8 cellular contexts compared by ENCODE assay signal in genomic region chr19:1445932-1446712, GRCh38. TPM values are rescaled to one million over a fixed set of nuclear protein-coding genes. Genes with fewer than 3 reads are reported as not detected.
A peak's percentile ranks its signal among the peaks of the same experiment; 100 is the strongest.
DNase-seq lines count a peak whose midpoint lies in the region; ATAC-seq, FAIRE-seq and TF ChIP-seq lines count a peak whose summit lies in the region.

No MANE protein-coding gene starts in this region.

- peaks cover 46% of the 10 kb centered on the region for H3F3A ChIP-seq in MM.1S (ENCODE audit: insufficient read depth, low read length)

- no peak for TF ChIP-seq RAD21 in H1 (IDR thresholded peaks at IDR 0.05 in 1 of 2, conservative IDR thresholded peaks at IDR 0.05 in 1 of 2; ENCODE audit: low read depth in 2 of 2, low read length in 2 of 2)

- H3K4me1 Mint-ChIP-seq in activated T-cell treated with anti-CD3 and anti-CD28 coated beads, Interleukin-2, amount 50 U/mL, for 4 hours (ENCODE audit: low read depth), result peaks cover 24% of the 10 kb centered on the region

- H2BK12ac ChIP-seq in H1 (ENCODE audit: low read depth, low read length), result no peak overlapping the region

- peaks cover 4% of the 10 kb centered on the region; the same call in 1 of the 2 replicates for H3K23me2 ChIP-seq in H1 (ENCODE audit: low read depth, low read length)

- no peak overlapping the region for H2BK20ac ChIP-seq in H1 (ENCODE audit: low read length)

- POLR2A ChIA-PET in H1 (lab: Charles Lee; ENCODE audit: partially characterized antibody), result interaction anchor here (1.0 to 7.6 kb wide), 9 partner anchors 8 to 177 kb away, joined by 3 to 109 read pairs (median 5); partner anchors contain the start of genes APC2 and CIRBP

- no peak overlapping the region for H3K23ac ChIP-seq in H1 (ENCODE audit: insufficient read length)

- H3K9me2 ChIP-seq in MM.1S (replicated peaks; ENCODE audit: insufficient read depth, low read length), result no peaks in the 10 kb centered on the region

- H3K4ac ChIP-seq in H1 (replicated peaks; ENCODE audit: insufficient read length, low read depth, low read length), result no peak overlapping the region

- no peaks in the 10 kb centered on the region for H3K9me3 Mint-ChIP-seq in activated T-cell treated with anti-CD3 and anti-CD28 coated beads, Interleukin-2, amount 50 U/mL, for 4 hours

- peaks cover 15% of the 10 kb centered on the region for H3K36me3 Mint-ChIP-seq in activated T-cell treated with anti-CD3 and anti-CD28 coated beads, Interleukin-2, amount 50 U/mL, for 4 hours (ENCODE audit: insufficient read depth)

- H4K91ac ChIP-seq in H1 (replicated peaks; ENCODE audit: insufficient read length, low read length), result no peak overlapping the region

- H3K4me1 ChIP-seq in H1 (replicated peaks in 1 of 4; ENCODE audit: control insufficient read depth in 3 of 4, insufficient read depth in 4 of 4, low read length in 3 of 4) (peaks cover 0 to 24% (median 10%) of the 10 kb centered on the region in 4 experiments; a peak in 6 of 7 replicates), psoas muscle (no peaks in the 10 kb centered on the region), MM.1S (ENCODE audit: low read length) (peaks cover 28% of the 10 kb centered on the region)

- no peak overlapping the region for H3K4me3 Mint-ChIP-seq in activated T-cell treated with anti-CD3 and anti-CD28 coated beads, Interleukin-2, amount 50 U/mL, for 4 hours

- H3K9me3 ChIP-seq in H1 (ENCODE audit: insufficient read depth in 2 of 2, low read depth in 1 of 2, low read length in 1 of 2) (no peaks in the 10 kb centered on the region), psoas muscle (no peaks in the 10 kb centered on the region), MM.1S (replicated peaks; ENCODE audit: insufficient read depth, low read length) (no peaks in the 10 kb centered on the region)

- no peak overlapping the region for H3K18ac ChIP-seq in H1 (ENCODE audit: extremely low read depth, low read length)

- H3K36me3 ChIP-seq in H1 (ENCODE audit: control insufficient read depth in 2 of 4, insufficient read depth in 4 of 4, low read length in 3 of 4), result peaks cover 11 to 16% (median 14%) of the 10 kb centered on the region in 4 experiments
- H3K36me3 ChIP-seq in psoas muscle (ENCODE audit: insufficient read depth in 1 of 2, low read depth in 1 of 2), result peaks cover 9 to 19% of the 10 kb centered on the region in 2 donors
- peaks cover 5% of the 10 kb centered on the region; the same call in 1 of the 2 replicates for H3K36me3 ChIP-seq in MM.1S (replicated peaks; ENCODE audit: insufficient read depth, low read length)

- no peak overlapping the region for H4K5ac ChIP-seq in H1 (ENCODE audit: insufficient read length, low read depth, low read length)

- H3K27ac ChIP-seq in H1 (ENCODE audit: low read depth, low read length) (no peak overlapping the region), psoas muscle (no peak overlapping the region), MM.1S (ENCODE audit: low read length) (no peak overlapping the region)

- H3K27me3 Mint-ChIP-seq in activated T-cell treated with anti-CD3 and anti-CD28 coated beads, Interleukin-2, amount 50 U/mL, for 4 hours (ENCODE audit: low read depth), result peaks cover 36% of the 10 kb centered on the region

- H2BK120ac ChIP-seq in H1 (replicated peaks; ENCODE audit: low read depth, low read length), result no peak overlapping the region

- CTCF ChIA-PET in H1 (lab: Charles Lee; ENCODE audit: partially characterized antibody), result interaction anchor here (1.0 to 5.6 kb wide), 8 partner anchors 9 to 43 kb away, joined by 4 to 54 read pairs (median 6); no protein-coding TSS in a partner anchor

- no peak overlapping the region for H3K14ac ChIP-seq in H1 (ENCODE audit: insufficient read length)

- intact Hi-C loops in psoas muscle (cut with DNase I), result loop anchor here in 1 of 2 donors (1.0 to 10.0 kb wide), 3 partner anchors 26 to 161 kb away; partner anchors contain the start of gene EFNA2

- DNase-seq in GM03348 (ENCODE audit: low spot score), result peak; percentile 80
- DNase-seq in NCI-H69 (lab: John Stamatoyannopoulos, UW), result peak; percentile 87
- DNase-seq in H1 (ENCODE audit: low read depth in 1 of 2, low spot score in 2 of 2), result peak in 1 of 2 experiments; percentile 77
- DNase-seq in psoas muscle, result no peak
- no peak for DNase-seq in effector CD8-positive, alpha-beta T cell (lab: John Stamatoyannopoulos, UW)
- no peak for DNase-seq in activated T-cell treated with anti-CD3 and anti-CD28 coated beads, Interleukin-2, amount 50 U/mL, for 4 hours
- DNase-seq in hippocampal formation (lab: John Stamatoyannopoulos, UW), result no peak
- no peak for DNase-seq in MM.1S

- H3K4me3 ChIP-seq in H1 (ENCODE audit: extremely low read depth in 1 of 4, insufficient read depth in 2 of 4, low read depth in 3 of 4, low read length in 4 of 4) (peak overlapping the region; percentile 23 to 68 (median 38); a peak in 6 of 8 replicates), psoas muscle (peak overlapping the region; percentile 53), MM.1S (ENCODE audit: low read length) (no peak overlapping the region)

- no peaks in the 10 kb centered on the region for H3K79me2 ChIP-seq in H1 (ENCODE audit: control insufficient read depth in 1 of 2, insufficient read depth in 2 of 2, low read length in 2 of 2)
- peaks cover 2% of the 10 kb centered on the region for H3K79me2 ChIP-seq in MM.1S (ENCODE audit: low read length)

- ATAC-seq in psoas muscle, result no peak
- ATAC-seq in activated T-cell treated with anti-CD3 and anti-CD28 coated beads, Interleukin-2, amount 50 U/mL, for 4 hours, result no peak

- no peak overlapping the region for H3K9ac ChIP-seq in H1 (replicated peaks in 1 of 4; ENCODE audit: extremely low read depth in 1 of 4, low read depth in 3 of 4, low read length in 3 of 4)
- no peak overlapping the region for H3K9ac ChIP-seq in MM.1S (ENCODE audit: low read length)

- no peak overlapping the region for H2BK15ac ChIP-seq in H1 (ENCODE audit: low read length)

- H3K56ac ChIP-seq in H1 (replicated peaks; ENCODE audit: insufficient read length, low read depth, low read length), result no peak overlapping the region

- FAIRE-seq in H1 (lab: Jason Lieb, UNC), result no peak

- TF ChIP-seq POLR2A in H1 (IDR thresholded peaks at IDR 0.05; ENCODE audit: control extremely low read depth in 1 of 2, low read depth in 2 of 2, low read length in 2 of 2), result no peak

- H3K4me2 ChIP-seq in H1 (ENCODE audit: insufficient read depth in 1 of 2, low read depth in 2 of 2, low read length in 2 of 2) (peak overlapping the region; percentile 11 to 69), MM.1S (ENCODE audit: low read depth, low read length) (no peak overlapping the region)

- TF ChIP-seq CTCF in H1 (IDR thresholded peaks at IDR 0.05; ENCODE audit: control extremely low read depth in 1 of 3, insufficient read depth in 1 of 3, low read depth in 1 of 3, low read length in 3 of 3) (no peak), psoas muscle (IDR thresholded peaks at IDR 0.05) (no peak), MM.1S (IDR thresholded peaks at IDR 0.05; ENCODE audit: low read length) (no peak)

- H4K8ac ChIP-seq in H1 (ENCODE audit: extremely low read depth, insufficient read depth, low read length), result no peak overlapping the region

- no peak overlapping the region for H2AK5ac ChIP-seq in H1 (ENCODE audit: low read depth, low read length)

- H2AFZ ChIP-seq in H1 (ENCODE audit: low read length) (no peak overlapping the region), MM.1S (ENCODE audit: low read length) (no peak overlapping the region)

- whole genome bisulfite sequencing in H1 (ENCODE audit: extremely low coverage in 1 of 2, insufficient coverage in 1 of 2, insufficient read length in 1 of 2, insufficient replicate concordance in 2 of 2, low coverage in 1 of 2, low lambda C conversion rate in 2 of 2, missing lambda C conversion rate in 1 of 2), 2 experiments, result 7% methylated on average over 25 of the region's 99 CpGs; no CpG with 5 or more reads in 1 of the 2 experiments
- WGBS in psoas muscle, 3 donors, result 0 to 2% (median 1%) methylated on average over 30 to 99 of the region's 99 CpGs

- no peaks in the 10 kb centered on the region for H3K79me1 ChIP-seq in H1 (ENCODE audit: low read depth, low read length)

- H2BK5ac ChIP-seq in H1 (ENCODE audit: low read depth, low read length), result no peak overlapping the region

- peaks cover 33 to 49% (median 46%) of the 10 kb centered on the region in 4 experiments for H3K27me3 ChIP-seq in H1 (replicated peaks in 1 of 4; ENCODE audit: control insufficient read depth in 3 of 4, extremely low read depth in 1 of 4, insufficient read depth in 3 of 4, low read length in 3 of 4)
- peaks cover 0 to 57% (median 38%) of the 10 kb centered on the region in 3 donors for H3K27me3 ChIP-seq in psoas muscle (ENCODE audit: insufficient read depth in 3 of 3, low read length in 2 of 3)
- peaks cover 53% of the 10 kb centered on the region for H3K27me3 ChIP-seq in MM.1S (replicated peaks; ENCODE audit: insufficient read depth, low read length)

- no peak for TF ChIP-seq EP300 in H1 (IDR thresholded peaks at IDR 0.05; ENCODE audit: borderline replicate concordance in 1 of 2, low read depth in 2 of 2, low read length in 2 of 2)

- peaks cover 16 to 18% of the 10 kb centered on the region in 2 experiments for H4K20me1 ChIP-seq in H1 (replicated peaks in 1 of 2; ENCODE audit: control insufficient read depth in 1 of 2, insufficient read depth in 2 of 2, low read length in 2 of 2)
- H4K20me1 ChIP-seq in MM.1S (ENCODE audit: insufficient read depth, low read length), result peaks cover 3% of the 10 kb centered on the region; the same call in 1 of the 2 replicates

RNA-seq across cellular contexts. Expression of gene APC2, which starts 3.8 kb away (rescaled TPM):
- 3.7 and 4.1 TPM in 2 replicates for total RNA-seq in H1 (2021; fragmentation: NEBNext Ultra II Directional; extraction: Animal tissue kit (Norgen Biotek cat#: 25700))
- polyA plus RNA-seq in H1 (2011; rRNA removed) (1.3 and 3.3 TPM in 2 replicates), psoas muscle (under 1 TPM in 2 of 3 donors, not detected in 1; 0.01 to 0.03 TPM)
- 3.6 TPM for polyA plus RNA-seq in H1 (2011; cell fraction: cytosol; rRNA removed)
- 12.1 TPM for polyA plus RNA-seq in H1 (2011; cell fraction: nucleus; rRNA removed)
- polyA plus RNA-seq in H1 (2012, experiment 1 of 2), result 1.2 to 2.5 TPM (median 1.6 TPM) in 4 replicates
- polyA plus RNA-seq in H1 (2012, experiment 2 of 2), result 0.91 TPM
- 0.39 TPM for polyA plus RNA-seq in H1 (2013, experiment 1 of 2)
- polyA plus RNA-seq in H1 (2013, experiment 2 of 2), result 0.31 TPM
- polyA minus RNA-seq in H1 (2011; rRNA and poly(A)+ RNA removed), result 3.3 and 4.3 TPM in 2 replicates
- polyA minus RNA-seq in H1 (2011; cell fraction: cytosol; rRNA and poly(A)+ RNA removed), result 7.2 TPM
- polyA minus RNA-seq in H1 (2011; cell fraction: nucleus; rRNA and poly(A)+ RNA removed), result 16.9 TPM
- under 1 TPM; 0.04 to 0.06 (median 0.05) TPM for total RNA-seq in psoas muscle
- under 1 TPM; 0.13 to 0.45 (median 0.16) TPM for total RNA-seq in activated T-cell treated with anti-CD3 and anti-CD28 coated beads, Interleukin-2, amount 50 U/mL, for 4 hours

RNA-seq across cellular contexts. Expression of gene RPS15, which starts 7.9 kb away (rescaled TPM):
- total RNA-seq in H1 (2021; fragmentation: NEBNext Ultra II Directional; extraction: Animal tissue kit (Norgen Biotek cat#: 25700)), result 1,562 and 1,589 TPM in 2 replicates
- polyA plus RNA-seq in H1 (2011; rRNA removed) (3,890 and 4,770 TPM in 2 replicates), psoas muscle (1,000 to 10,000 TPM; 2,739 to 4,077 (median 3,158) TPM)
- polyA plus RNA-seq in H1 (2011; cell fraction: cytosol; rRNA removed), result 4,361 TPM
- polyA plus RNA-seq in H1 (2011; cell fraction: nucleus; rRNA removed), result 2,705 TPM
- polyA plus RNA-seq in H1 (2012, experiment 1 of 2), result 2,291 to 3,052 TPM (median 2,740 TPM) in 4 replicates
- polyA plus RNA-seq in H1 (2012, experiment 2 of 2), result 8,937 TPM
- polyA plus RNA-seq in H1 (2013, experiment 1 of 2), result 2,700 TPM
- polyA plus RNA-seq in H1 (2013, experiment 2 of 2), result 2,703 TPM
- polyA minus RNA-seq in H1 (2011; rRNA and poly(A)+ RNA removed), result 313 and 344 TPM in 2 replicates
- 991 TPM for polyA minus RNA-seq in H1 (2011; cell fraction: cytosol; rRNA and poly(A)+ RNA removed)
- 590 TPM for polyA minus RNA-seq in H1 (2011; cell fraction: nucleus; rRNA and poly(A)+ RNA removed)
- total RNA-seq in psoas muscle, result 100 to 1,000 TPM; 697 to 992 (median 943) TPM
- 1,000 to 10,000 TPM; 2,317 to 2,484 (median 2,379) TPM for total RNA-seq in activated T-cell treated with anti-CD3 and anti-CD28 coated beads, Interleukin-2, amount 50 U/mL, for 4 hours

RNA-seq across cellular contexts. Expression of gene C19orf25, which starts 32.9 kb away (rescaled TPM):
- total RNA-seq in H1 (2021; fragmentation: NEBNext Ultra II Directional; extraction: Animal tissue kit (Norgen Biotek cat#: 25700)), result 41.3 and 41.4 TPM in 2 replicates
- polyA plus RNA-seq in H1 (2011; rRNA removed) (67.4 and 92.2 TPM in 2 replicates), psoas muscle (10 to 100 TPM; 19.9 to 45.0 (median 30.4) TPM)
- polyA plus RNA-seq in H1 (2011; cell fraction: cytosol; rRNA removed), result 63.6 TPM
- 64.5 TPM for polyA plus RNA-seq in H1 (2011; cell fraction: nucleus; rRNA removed)
- 25.3 to 39.5 TPM (median 37.9 TPM) in 4 replicates for polyA plus RNA-seq in H1 (2012, experiment 1 of 2)
- polyA plus RNA-seq in H1 (2012, experiment 2 of 2), result 36.7 TPM
- polyA plus RNA-seq in H1 (2013, experiment 1 of 2), result 39.5 TPM
- polyA plus RNA-seq in H1 (2013, experiment 2 of 2), result 40.6 TPM
- polyA minus RNA-seq in H1 (2011; rRNA and poly(A)+ RNA removed), result 12.2 and 15.1 TPM in 2 replicates
- 22.1 TPM for polyA minus RNA-seq in H1 (2011; cell fraction: cytosol; rRNA and poly(A)+ RNA removed)
- 35.7 TPM for polyA minus RNA-seq in H1 (2011; cell fraction: nucleus; rRNA and poly(A)+ RNA removed)
- 10 to 100 TPM in 3 of 4 donors, 1 to 10 TPM in 1; 8.1 to 20.1 (median 14.7) TPM for total RNA-seq in psoas muscle
- 10 to 100 TPM; 31.0 to 32.1 (median 32.0) TPM for total RNA-seq in activated T-cell treated with anti-CD3 and anti-CD28 coated beads, Interleukin-2, amount 50 U/mL, for 4 hours

RNA-seq across cellular contexts. Expression of gene DAZAP1, which starts 38.7 kb away (rescaled TPM):
- 341 and 343 TPM in 2 replicates for total RNA-seq in H1 (2021; fragmentation: NEBNext Ultra II Directional; extraction: Animal tissue kit (Norgen Biotek cat#: 25700))
- polyA plus RNA-seq in H1 (2011; rRNA removed), result 79.6 and 139 TPM in 2 replicates
- 146 TPM for polyA plus RNA-seq in H1 (2011; cell fraction: cytosol; rRNA removed)
- 154 TPM for polyA plus RNA-seq in H1 (2011; cell fraction: nucleus; rRNA removed)
- polyA plus RNA-seq in H1 (2012, experiment 1 of 2), result 141 to 222 TPM (median 192 TPM) in 4 replicates
- 169 TPM for polyA plus RNA-seq in H1 (2012, experiment 2 of 2)
- 192 TPM for polyA plus RNA-seq in H1 (2013, experiment 1 of 2)
- polyA plus RNA-seq in H1 (2013, experiment 2 of 2), result 197 TPM
- polyA minus RNA-seq in H1 (2011; rRNA and poly(A)+ RNA removed), result 44.1 and 52.1 TPM in 2 replicates
- polyA minus RNA-seq in H1 (2011; cell fraction: cytosol; rRNA and poly(A)+ RNA removed), result 81.1 TPM
- 59.0 TPM for polyA minus RNA-seq in H1 (2011; cell fraction: nucleus; rRNA and poly(A)+ RNA removed)
- 100 to 1,000 TPM in 1 of 4 donors, 10 to 100 TPM in 3; 59.9 to 122 (median 86.9) TPM for total RNA-seq in psoas muscle
- 100 to 1,000 TPM in 1 of 3 donors, 10 to 100 TPM in 2; 68.9 to 103 (median 94.1) TPM for polyA plus RNA-seq in psoas muscle
- total RNA-seq in activated T-cell treated with anti-CD3 and anti-CD28 coated beads, Interleukin-2, amount 50 U/mL, for 4 hours, result 100 to 1,000 TPM; 296 to 322 (median 303) TPM

RNA-seq across cellular contexts. Expression of gene PCSK4, which starts 44.0 kb away (rescaled TPM):
- total RNA-seq in H1 (2021; fragmentation: NEBNext Ultra II Directional; extraction: Animal tissue kit (Norgen Biotek cat#: 25700)), result 9.7 and 9.8 TPM in 2 replicates
- 10.7 and 18.3 TPM in 2 replicates for polyA plus RNA-seq in H1 (2011; rRNA removed)
- 13.4 TPM for polyA plus RNA-seq in H1 (2011; cell fraction: cytosol; rRNA removed)
- polyA plus RNA-seq in H1 (2011; cell fraction: nucleus; rRNA removed), result 104 TPM
- 7.7 to 16.1 TPM (median 11.6 TPM) in 4 replicates for polyA plus RNA-seq in H1 (2012, experiment 1 of 2)
- polyA plus RNA-seq in H1 (2012, experiment 2 of 2), result 5.0 TPM
- 8.5 TPM for polyA plus RNA-seq in H1 (2013, experiment 1 of 2)
- 5.6 TPM for polyA plus RNA-seq in H1 (2013, experiment 2 of 2)
- 1.6 and 1.9 TPM in 2 replicates for polyA minus RNA-seq in H1 (2011; rRNA and poly(A)+ RNA removed)
- polyA minus RNA-seq in H1 (2011; cell fraction: cytosol; rRNA and poly(A)+ RNA removed), result 8.1 TPM
- 14.3 TPM for polyA minus RNA-seq in H1 (2011; cell fraction: nucleus; rRNA and poly(A)+ RNA removed)
- total RNA-seq in psoas muscle, result 1 to 10 TPM in 1 of 4 donors, under 1 TPM in 3; 0.57 to 1.5 (median 0.93) TPM
- 1 to 10 TPM in 1 of 3 donors, under 1 TPM in 2; 0.74 to 1.3 (median 0.84) TPM for polyA plus RNA-seq in psoas muscle
- total RNA-seq in activated T-cell treated with anti-CD3 and anti-CD28 coated beads, Interleukin-2, amount 50 U/mL, for 4 hours, result under 1 TPM; 0.46 to 0.50 (median 0.49) TPM

Comparison
In these comparisons a context has a peak if more than half of its experiments do, and no peak if none do; other contexts are left out.
1. DNase-seq: peak in GM03348 (single experiment) and NCI-H69 (single experiment); none in psoas muscle (0 of 2), effector CD8-positive, alpha-beta T cell (single experiment), activated T-cell treated with anti-CD3 and anti-CD28 coated beads, Interleukin-2, amount 50 U/mL, for 4 hours (single experiment), hippocampal formation (0 of 2) and MM.1S (single experiment).